Comparison of ENCODE assay signal across 9 cellular contexts in the genomic region with DNA sequence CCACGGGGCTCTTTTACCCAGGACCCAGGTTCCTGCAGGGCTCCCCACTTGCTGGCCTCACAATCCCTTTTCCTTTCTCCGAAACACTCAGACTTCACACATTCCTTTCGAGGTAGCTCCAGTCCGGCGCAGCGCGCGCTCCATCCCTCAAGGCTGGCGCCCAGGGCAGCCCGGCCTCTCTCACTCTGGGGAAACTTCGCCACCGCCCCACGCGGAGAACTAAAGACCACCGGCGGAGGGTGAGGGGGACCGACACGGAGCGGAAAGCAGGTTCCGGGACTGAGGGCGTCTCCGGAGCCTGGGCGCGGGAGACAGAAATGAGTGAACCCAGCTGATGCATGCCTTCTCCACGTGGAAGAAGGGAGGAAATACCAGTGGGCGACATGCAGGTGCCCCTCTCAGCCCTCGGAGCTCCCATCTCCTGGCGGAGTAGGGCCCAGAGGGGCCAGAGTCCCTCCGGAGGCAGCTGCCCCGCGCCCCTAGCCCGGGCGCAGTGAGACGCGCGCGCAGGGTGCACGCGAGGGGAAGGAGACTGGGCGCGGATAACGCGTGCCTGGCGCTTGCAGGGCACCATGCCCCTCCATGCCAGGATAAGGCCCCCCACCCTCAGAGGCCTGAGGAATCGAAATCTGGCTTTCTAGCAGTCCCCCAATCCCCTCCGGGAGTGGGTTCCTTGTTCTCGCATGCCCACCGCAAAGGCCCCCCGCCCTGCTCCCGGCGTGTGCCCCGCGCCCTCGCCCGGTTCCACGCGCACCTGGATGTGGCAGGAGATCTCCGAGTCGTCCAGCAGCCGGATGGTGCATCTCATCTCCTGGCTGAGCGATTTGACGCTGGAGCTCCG. TPM values are rescaled to one million over a fixed set of nuclear protein-coding genes. Genes with fewer than 3 reads are reported as not detected.
DNase-seq lines count a peak whose midpoint lies in the region; ATAC-seq, FAIRE-seq and TF ChIP-seq lines count a peak whose summit lies in the region.
"Had no signal": no experiment of that assay in that cellular context is flagged by ENCODE, and none has a peak within 500 bp of the region (broad histone marks: within the 10 kb centered on the region; RNA-seq: fewer than 3 reads in every experiment).

No MANE protein-coding gene starts in this region.

- H3K9me3 ChIP-seq in small intestine (ENCODE audit: control insufficient read depth, low read depth), result no peaks in the 10 kb centered on the region

- peak; percentile 74 for DNase-seq in Right ventricle myocardium inferior (ENCODE audit: missing footprints)
- DNase-seq in cardiac septum (ENCODE audit: low spot score), result no peak
- no peak for DNase-seq in epithelial cell of proximal tubule (ENCODE audit: low read depth)
- peak; percentile 27 for DNase-seq in myocyte (ENCODE audit: low read depth)
- DNase-seq in small intestine, result no peak
- no peak for DNase-seq in stimulated activated CD4-positive, alpha-beta T cell treated with anti-CD3 and anti-CD28 coated beads, Interleukin-4, amount 100 ng/mL, for 1 hour
- DNase-seq in NCI-H1436 treated with DMSO at 0.1 percent for 48 hours (lab: John Stamatoyannopoulos, UW), result no peak

- H3K4me3 ChIP-seq in epithelial cell of proximal tubule (ENCODE audit: low read depth, low read length), result peak overlapping the region; percentile 62
- H3K4me3 ChIP-seq in small intestine (ENCODE audit: low read depth in 1 of 2, low read length in 2 of 2), result peak overlapping the region in 1 of 2 donors; percentile 70

- no peak for FAIRE-seq in small intestine (lab: Jason Lieb, UNC)
- FAIRE-seq: TTC549 had no signal

- intact Hi-C loops in Right ventricle myocardium inferior (cut with DNase I), result loop anchor here (2.0 to 5.0 kb wide), 4 partner anchors 65 to 319 kb away; no protein-coding TSS in a partner anchor
- intact Hi-C loops in cardiac septum (cut with DNase I), result loop anchor here (2.0 to 5.0 kb wide), 4 partner anchors 70 to 319 kb away; no protein-coding TSS in a partner anchor

- no peaks in the 10 kb centered on the region for H3K36me3 ChIP-seq in small intestine (ENCODE audit: control insufficient read depth in 2 of 2, insufficient read depth in 2 of 2, low read length in 2 of 2)

- no peak for ATAC-seq in Right ventricle myocardium inferior
- ATAC-seq in HG03139 (IDR thresholded peaks at IDR 0.05; ENCODE audit: unreplicated experiment), result no peak

- no peak for TF ChIP-seq CTCF in epithelial cell of proximal tubule (conservative IDR thresholded peaks at IDR 0.05; ENCODE audit: low read depth, low read length)

- peak overlapping the region in 1 of 2 donors; percentile 57 for H3K27ac ChIP-seq in small intestine (ENCODE audit: low read depth in 1 of 2, low read length in 1 of 2)

- no peaks in the 10 kb centered on the region for H3K27me3 ChIP-seq in small intestine (ENCODE audit: control insufficient read depth in 2 of 2, insufficient read depth in 2 of 2, low read length in 2 of 2)

- 4 to 7% (median 6%) methylated on average over 53 to 63 of the region's 63 CpGs for WGBS in small intestine, 3 donors

- no peaks in the 10 kb centered on the region for H3K4me1 ChIP-seq in small intestine (ENCODE audit: control insufficient read depth in 2 of 2, insufficient read depth in 1 of 2, low read depth in 1 of 2, low read length in 1 of 2)

RNA-seq across cellular contexts. Expression of a gene that starts 0.7 kb away (rescaled TPM):
- total RNA-seq in Right ventricle myocardium inferior (98.9 TPM), cardiac septum (123 TPM), epithelial cell of proximal tubule (1.4 and 2.4 TPM in 2 replicates), myocyte (2.9 and 8.6 TPM in 2 replicates)
- polyA plus RNA-seq in myocyte (2012), result 0.37 TPM
- polyA plus RNA-seq in small intestine, result 1 to 10 TPM; 2.4 to 7.3 (median 3.8) TPM

Comparison
In these comparisons a context has a peak if more than half of its experiments do, and no peak if none do; other contexts are left out.
1. DNase-seq: peak in Right ventricle myocardium inferior (single experiment) and myocyte (single experiment); none in cardiac septum (single experiment), epithelial cell of proximal tubule (single experiment), small intestine (single experiment), stimulated activated CD4-positive, alpha-beta T cell treated with anti-CD3 and anti-CD28 coated beads, Interleukin-4, amount 100 ng/mL, for 1 hour (single experiment) and NCI-H1436 treated with DMSO at 0.1 percent for 48 hours (single experiment).
2. RNA of a gene that starts 0.7 kb away (total RNA-seq): 123 TPM in cardiac septum (single experiment) and 98.9 TPM in Right ventricle myocardium inferior (single experiment); 2.9 to 8.6 TPM in myocyte and 1.4 to 2.4 TPM in epithelial cell of proximal tubule; every median in the first group is over 10 times any median in the second.